ENCODE assay signal across 8 cellular contexts in the genomic region with DNA sequence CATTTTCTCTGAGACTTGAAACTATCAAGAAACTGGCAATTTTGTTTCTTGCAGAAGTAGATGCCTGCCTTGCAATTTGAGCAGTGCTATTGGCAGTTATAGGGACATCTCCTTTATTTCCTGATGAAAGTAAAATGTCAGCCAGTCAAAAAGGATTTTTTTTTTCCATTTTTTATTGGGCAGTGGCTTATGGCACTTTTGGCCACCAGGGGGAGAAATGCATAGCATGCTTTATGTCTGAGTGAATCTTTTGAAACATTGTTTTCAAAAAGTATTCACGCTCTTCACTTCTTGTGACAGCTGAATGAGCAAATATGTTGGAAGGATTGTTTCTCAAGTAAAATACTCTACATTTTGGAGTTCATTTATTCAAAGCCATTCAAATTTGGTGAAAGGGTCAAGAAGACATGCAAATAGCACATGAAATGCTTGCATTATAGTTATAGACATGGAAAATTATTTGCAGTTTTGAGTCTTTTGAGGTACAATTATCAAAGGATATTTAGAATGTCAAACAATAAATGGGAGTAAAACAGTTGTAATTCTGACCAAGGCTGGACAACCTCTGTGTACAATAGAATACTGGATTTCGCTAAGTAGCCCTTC.
DNase-seq lines count a peak whose midpoint lies in the region; ATAC-seq and TF ChIP-seq lines count a peak whose summit lies in the region.

No MANE protein-coding gene starts in this region.

- TF ChIP-seq CTCF in mesothelial cell of epicardium (IDR thresholded peaks at IDR 0.05; ENCODE audit: unreplicated experiment), result peak; percentile 93

- in situ Hi-C loops in T47D (cut with HindIII; ENCODE audit: low pct_unique_long_range_greater_than_20kb, low sequenced_read_pairs), result no loop called here

- no peak overlapping the region for H3K4me3 Mint-ChIP-seq in mesothelial cell of epicardium
- no peak overlapping the region for H3K4me3 Mint-ChIP-seq in stimulated activated effector memory CD8-positive, alpha-beta T cell treated with anti-CD3 and anti-CD28 coated beads, Interleukin-12 subunit alpha, Interleukin-12 subunit beta, amount 100 ng/mL, for 72 hours

- H3K27ac Mint-ChIP-seq in mesothelial cell of epicardium, result no peak overlapping the region
- H3K27ac Mint-ChIP-seq in stimulated activated effector memory CD8-positive, alpha-beta T cell treated with anti-CD3 and anti-CD28 coated beads, Interleukin-12 subunit alpha, Interleukin-12 subunit beta, amount 100 ng/mL, for 72 hours, result no peak overlapping the region

- ATAC-seq in stimulated activated effector memory CD8-positive, alpha-beta T cell treated with anti-CD3 and anti-CD28 coated beads, Interleukin-12 subunit alpha, Interleukin-12 subunit beta, amount 100 ng/mL, for 72 hours, result no peak
- no peak for ATAC-seq in HG03097 (IDR thresholded peaks at IDR 0.05; ENCODE audit: low FRiP score, unreplicated experiment)

- no peaks in the 10 kb centered on the region for H3K4me1 Mint-ChIP-seq in mesothelial cell of epicardium
- H3K4me1 Mint-ChIP-seq in stimulated activated effector memory CD8-positive, alpha-beta T cell treated with anti-CD3 and anti-CD28 coated beads, Interleukin-12 subunit alpha, Interleukin-12 subunit beta, amount 100 ng/mL, for 72 hours, result no peaks in the 10 kb centered on the region

- no peaks in the 10 kb centered on the region for H3K36me3 Mint-ChIP-seq in mesothelial cell of epicardium
- H3K36me3 Mint-ChIP-seq in stimulated activated effector memory CD8-positive, alpha-beta T cell treated with anti-CD3 and anti-CD28 coated beads, Interleukin-12 subunit alpha, Interleukin-12 subunit beta, amount 100 ng/mL, for 72 hours, result no peaks in the 10 kb centered on the region

- H3K27me3 Mint-ChIP-seq in mesothelial cell of epicardium (ENCODE audit: low read depth), result no peaks in the 10 kb centered on the region

- H3K9me3 Mint-ChIP-seq in mesothelial cell of epicardium, result no peaks in the 10 kb centered on the region
- H3K9me3 Mint-ChIP-seq in stimulated activated effector memory CD8-positive, alpha-beta T cell treated with anti-CD3 and anti-CD28 coated beads, Interleukin-12 subunit alpha, Interleukin-12 subunit beta, amount 100 ng/mL, for 72 hours, result peaks cover 17% of the 10 kb centered on the region

- DNase-seq in NCI-H2227 (lab: John Stamatoyannopoulos, UW; ENCODE audit: unreplicated experiment) (peak; percentile 65), NCI-H2227 treated with DMSO at 0.1 percent for 48 hours (lab: John Stamatoyannopoulos, UW) (no peak), MV-4-11 (lab: John Stamatoyannopoulos, UW) (peak; percentile 23), T47D (ENCODE audit: low read depth in 1 of 2, low spot score in 1 of 2) (peak; percentile 6 to 49), mesothelial cell of epicardium (ENCODE audit: low spot score in 2 of 2, unreplicated experiment in 2 of 2) (no peak)
- no peak for DNase-seq in stimulated activated effector memory CD8-positive, alpha-beta T cell treated with anti-CD3 and anti-CD28 coated beads, Interleukin-12 subunit alpha, Interleukin-12 subunit beta, amount 100 ng/mL, for 72 hours (ENCODE audit: low spot score in 2 of 2)
- DNase-seq in stimulated activated naive CD4-positive, alpha-beta T cell (lab: John Stamatoyannopoulos, UW), result no peak

Comparison
In these comparisons a context has a peak if more than half of its experiments do, and no peak if none do; other contexts are left out.
1. DNase-seq: peak in NCI-H2227 (single experiment), MV-4-11 (single experiment) and T47D (2 of 2); none in NCI-H2227 treated with DMSO at 0.1 percent for 48 hours (single experiment), mesothelial cell of epicardium (0 of 2), stimulated activated effector memory CD8-positive, alpha-beta T cell treated with anti-CD3 and anti-CD28 coated beads, Interleukin-12 subunit alpha, Interleukin-12 subunit beta, amount 100 ng/mL, for 72 hours (0 of 2) and stimulated activated naive CD4-positive, alpha-beta T cell (0 of 6).